In genomic region chr1:39538531-39539251, GRCh38 we compare ENCODE assay signal across 17 cellular contexts. TPM values are rescaled to one million over a fixed set of nuclear protein-coding genes. Genes with fewer than 3 reads are reported as not detected.
A peak's percentile ranks its signal among the peaks of the same experiment; 100 is the strongest.
DNase-seq lines count a peak whose midpoint lies in the region; ATAC-seq, FAIRE-seq and TF ChIP-seq lines count a peak whose summit lies in the region.
"Had no signal": no experiment of that assay in that cellular context is flagged by ENCODE, and none has a peak within 500 bp of the region (broad histone marks: within the 10 kb centered on the region; RNA-seq: fewer than 3 reads in every experiment).

No MANE protein-coding gene starts in this region.

- H3K4me1 ChIP-seq in mammary epithelial cell (ENCODE audit: insufficient read depth, low read length) (no peaks in the 10 kb centered on the region), Karpas-422 (ENCODE audit: low read length) (no peaks in the 10 kb centered on the region), spleen (peaks cover 0 to 12% (median 7%) of the 10 kb centered on the region in 6 donors)

- peak overlapping the region; percentile 45 for H2AFZ ChIP-seq in mammary epithelial cell (ENCODE audit: low read depth, low read length)
- peak overlapping the region; percentile 24; the same call in 1 of the 2 replicates for H2AFZ ChIP-seq in Karpas-422 (ENCODE audit: low read length)

- no peaks in the 10 kb centered on the region for H3K9me3 Mint-ChIP-seq in MCF 10A (ENCODE audit: unreplicated experiment)
- H3K9me3 Mint-ChIP-seq: activated T-helper 1 cell treated with anti-CD3 and anti-CD28 coated beads, Interleukin-12 subunit alpha, Interleukin-12 subunit beta, Interleukin-2, Interleukin-4 antibody, amounts not matched to agents 30 ng/mL and 10 ng/mL and 1 ng/mL, durations not matched to agents 14 hours and 24 hours and 36 hours; mesothelial cell of epicardium; nephron had no signal

- ATAC-seq in GM18909 (IDR thresholded peaks at IDR 0.05; ENCODE audit: poor library complexity, unreplicated experiment): no peak

- no peak for TF ChIP-seq POLR2A in spleen (IDR thresholded peaks at IDR 0.05)

- H4K20me1 ChIP-seq in mammary epithelial cell (ENCODE audit: insufficient read depth, low read length) (no peaks in the 10 kb centered on the region), Karpas-422 (ENCODE audit: insufficient read depth, low read depth, low read length) (no peaks in the 10 kb centered on the region)

- H3K9me3 ChIP-seq in mammary epithelial cell (replicated peaks; ENCODE audit: insufficient read depth, low read length) (no peaks in the 10 kb centered on the region), Karpas-422 (ENCODE audit: low read length) (no peaks in the 10 kb centered on the region), spleen (no peaks in the 10 kb centered on the region)
- H3K9me3 ChIP-seq: gastroesophageal sphincter, psoas muscle had no signal

- H3K4me3 Mint-ChIP-seq in MCF 10A (ENCODE audit: unreplicated experiment): no peak overlapping the region
- H3K4me3 Mint-ChIP-seq: activated T-helper 1 cell treated with anti-CD3 and anti-CD28 coated beads, Interleukin-12 subunit alpha, Interleukin-12 subunit beta, Interleukin-2, Interleukin-4 antibody, amounts not matched to agents 30 ng/mL and 10 ng/mL and 1 ng/mL, durations not matched to agents 14 hours and 24 hours and 36 hours; mesothelial cell of epicardium; nephron had no signal

- POLR2A ChIA-PET in MCF 10A (lab: Yijun Ruan, JAX): interaction anchor here (0.6 to 1.0 kb wide), 3 partner anchors 30 to 436 kb away, joined by 3 to 4 read pairs (median 3); no protein-coding TSS in a partner anchor

- in situ Hi-C loops in mammary epithelial cell (cut with MboI; ENCODE audit: low sequenced_read_pairs in 2 of 2): loop anchor here (5.0 to 25.0 kb wide), 3 partner anchors 96 to 451 kb away; no protein-coding TSS in a partner anchor

- peaks cover 49% of the 10 kb centered on the region for H3K36me3 Mint-ChIP-seq in MCF 10A (ENCODE audit: insufficient read depth, unreplicated experiment)

- H3K4me2 ChIP-seq in mammary epithelial cell (ENCODE audit: insufficient read depth, low read depth, low read length) (no peak overlapping the region), Karpas-422 (ENCODE audit: low read depth, low read length, poor library complexity, severe bottlenecking) (no peak overlapping the region)

- no peaks in the 10 kb centered on the region for H3K27me3 ChIP-seq in mammary epithelial cell (ENCODE audit: insufficient read depth, low read length)
- H3K27me3 ChIP-seq in Karpas-422 (ENCODE audit: low read length): no peaks in the 10 kb centered on the region
- no peaks in the 10 kb centered on the region for H3K27me3 ChIP-seq in bronchial epithelial cell (ENCODE audit: control insufficient read depth, insufficient read depth, low read length)
- H3K27me3 ChIP-seq in spleen (replicated peaks in 1 of 7): no peaks in the 10 kb centered on the region
- H3K27me3 ChIP-seq: gastroesophageal sphincter had no signal

- 93% methylated on average over 8 of the region's 9 CpGs for WGBS in mammary epithelial cell (ENCODE audit: low coverage, missing lambda C conversion rate)
- 83 to 90% (median 86%) methylated on average over 9 of the region's 9 CpGs for WGBS in spleen, 5 donors

- H3K27ac Mint-ChIP-seq in MCF 10A (ENCODE audit: low read depth, unreplicated experiment): no peak overlapping the region
- H3K27ac Mint-ChIP-seq: activated T-helper 1 cell treated with anti-CD3 and anti-CD28 coated beads, Interleukin-12 subunit alpha, Interleukin-12 subunit beta, Interleukin-2, Interleukin-4 antibody, amounts not matched to agents 30 ng/mL and 10 ng/mL and 1 ng/mL, durations not matched to agents 14 hours and 24 hours and 36 hours; mesothelial cell of epicardium had no signal

- H3K4me3 ChIP-seq in mammary epithelial cell (replicated peaks in 1 of 3; ENCODE audit: insufficient read depth in 1 of 3, low read depth in 2 of 3, low read length in 3 of 3): no peak overlapping the region
- no peak overlapping the region for H3K4me3 ChIP-seq in Karpas-422 (ENCODE audit: low read length)
- H3K4me3 ChIP-seq in bronchial epithelial cell (ENCODE audit: low read depth, low read length): no peak overlapping the region
- no peak overlapping the region for H3K4me3 ChIP-seq in spleen
- H3K4me3 ChIP-seq: gastroesophageal sphincter, psoas muscle, SK-N-MC had no signal

- H3K9ac ChIP-seq in mammary epithelial cell (ENCODE audit: insufficient read depth, low read length) (no peak overlapping the region), Karpas-422 (ENCODE audit: low read length) (no peak overlapping the region)

- no peak for TF ChIP-seq CTCF in mammary epithelial cell (conservative IDR thresholded peaks at IDR 0.05 in 1 of 2, IDR thresholded peaks at IDR 0.05 in 1 of 2; ENCODE audit: extremely low read depth in 1 of 2, insufficient read depth in 1 of 2, low read depth in 1 of 2, low read length in 2 of 2)
- TF ChIP-seq CTCF in MCF 10A (IDR thresholded peaks at IDR 0.05; ENCODE audit: unreplicated experiment): no peak
- TF ChIP-seq CTCF in bronchial epithelial cell (IDR thresholded peaks at IDR 0.05; ENCODE audit: insufficient read depth, low read length, severe bottlenecking): no peak
- no peak for TF ChIP-seq CTCF in spleen (IDR thresholded peaks at IDR 0.05 in 8 of 11, conservative IDR thresholded peaks at IDR 0.05 in 3 of 11)

- intact Hi-C loops in mammary epithelial cell (cut with micrococcal nuclease): loop anchor here (1.0 to 5.0 kb wide), 2 partner anchors 61 to 440 kb away; no protein-coding TSS in a partner anchor
- intact Hi-C loops in MCF 10A (cut with micrococcal nuclease): loop anchor here (1.0 to 10.0 kb wide), 4 partner anchors 264 to 440 kb away; no protein-coding TSS in a partner anchor
- intact Hi-C loops in spleen (cut with DNase I; ENCODE audit: low total_unique reads): loop anchor here (5.0 to 10.0 kb wide), 2 partner anchors 64 to 441 kb away; no protein-coding TSS in a partner anchor

- H3K4me1 Mint-ChIP-seq in MCF 10A (ENCODE audit: insufficient read depth, unreplicated experiment): peaks cover 15% of the 10 kb centered on the region
- H3K4me1 Mint-ChIP-seq: mesothelial cell of epicardium, nephron had no signal

- CTCF ChIA-PET in mammary epithelial cell (lab: Charles Lee; ENCODE audit: low non-redundant PET): interaction anchor here (0.5 to 0.8 kb wide), 5 partner anchors 47 to 441 kb away, joined by 3 to 10 read pairs (median 3); partner anchors contain the start of gene BMP8A
- CTCF ChIA-PET in MCF 10A (lab: Yijun Ruan, JAX): interaction anchor here (0.5 to 3.0 kb wide), 45 partner anchors 8 to 1520 kb away, joined by 3 to 15 read pairs (median 4); no protein-coding TSS in a partner anchor

- BruUV-seq in mammary epithelial cell (replicated peaks; lab: Mats Ljungman, UMichigan): no TSS peak
- no TSS peak for BruUV-seq in MCF 10A (replicated peaks; lab: Mats Ljungman, UMichigan)

- dilution Hi-C loops in mammary epithelial cell (cut with HindIII; ENCODE audit: low sequenced_read_pairs): loop anchor here (25.0 kb wide), 1 partner anchor 451 kb away; no protein-coding TSS in a partner anchor

- no peaks in the 10 kb centered on the region for H3K27me3 Mint-ChIP-seq in MCF 10A (ENCODE audit: insufficient read depth, unreplicated experiment)

- H3K9me2 ChIP-seq in Karpas-422 (replicated peaks; ENCODE audit: insufficient read depth, low read length): no peaks in the 10 kb centered on the region

- DNase-seq in mammary epithelial cell (no peak), MCF 10A (ENCODE audit: unreplicated experiment) (no peak), Karpas-422 (no peak), bronchial epithelial cell (ENCODE audit: low read depth) (no peak), spleen (peak; percentile 71), DMS53 treated with DMSO at 0.1 percent for 48 hours (lab: John Stamatoyannopoulos, UW; ENCODE audit: unreplicated experiment) (no peak), NCI-H2029 treated with DMSO at 0.1 percent for 48 hours (lab: John Stamatoyannopoulos, UW) (no peak)
- DNase-seq: stimulated activated CD4-positive, alpha-beta T cell treated with anti-CD3 and anti-CD28 coated beads, Interleukin-4, amount 100 ng/mL, for 1 hour had no signal

- H3K27ac ChIP-seq in mammary epithelial cell (ENCODE audit: insufficient read depth, low read depth, low read length) (no peak overlapping the region), Karpas-422 (ENCODE audit: low read length) (no peak overlapping the region), spleen (no peak overlapping the region)
- H3K27ac ChIP-seq: gastroesophageal sphincter, psoas muscle, SK-N-MC had no signal

- peak; percentile 94 for FAIRE-seq in bronchial epithelial cell (lab: Jason Lieb, UNC)
- FAIRE-seq: small intestine had no signal

- H3K36me3 ChIP-seq in mammary epithelial cell (ENCODE audit: insufficient read depth, low read length) (no peaks in the 10 kb centered on the region), Karpas-422 (ENCODE audit: insufficient read depth, low read length) (peaks cover 17% of the 10 kb centered on the region), bronchial epithelial cell (ENCODE audit: control insufficient read depth, insufficient read depth, low read length) (peaks cover 6% of the 10 kb centered on the region), spleen (peaks cover 0 to 69% (median 17%) of the 10 kb centered on the region in 6 donors)

- H3K79me2 ChIP-seq in mammary epithelial cell (ENCODE audit: insufficient read depth, low read length) (no peaks in the 10 kb centered on the region), Karpas-422 (ENCODE audit: low read length) (no peaks in the 10 kb centered on the region)

RNA-seq across cellular contexts. Expression of gene PABPC4, which starts 37.9 kb away (rescaled TPM):
- total RNA-seq in mammary epithelial cell: 100 to 1,000 TPM; 197 to 290 TPM
- polyA plus RNA-seq in mammary epithelial cell: 119 TPM
- polyA minus RNA-seq in mammary epithelial cell: 337 TPM
- total RNA-seq in MCF 10A (2022): 268 and 275 TPM in 2 replicates
- 128 and 180 TPM in 2 replicates for total RNA-seq in Karpas-422 (2014; rRNA removed; shearing (Covaris generic); ENCODE audit: low replicate concordance)
- 189 and 229 TPM in 2 replicates for total RNA-seq in bronchial epithelial cell
- 100 to 1,000 TPM; 145 to 241 (median 172) TPM for total RNA-seq in spleen
- polyA plus RNA-seq in spleen: 100 to 1,000 TPM; 111 to 117 (median 114) TPM

RNA-seq across cellular contexts. Expression of gene BMP8A, which starts 47.3 kb away (rescaled TPM):
- under 1 TPM in 1 of 2 donors, not detected in 1; 0.50 TPM for total RNA-seq in mammary epithelial cell
- not detected for polyA plus RNA-seq in mammary epithelial cell
- polyA minus RNA-seq in mammary epithelial cell: not detected
- total RNA-seq in MCF 10A (2022): not detected in 2 replicates
- not detected in 2 replicates for total RNA-seq in Karpas-422 (2014; rRNA removed; shearing (Covaris generic); ENCODE audit: low replicate concordance)
- not detected in 2 replicates for total RNA-seq in bronchial epithelial cell
- total RNA-seq in spleen: 1 to 10 TPM in 6 of 7 donors, under 1 TPM in 1; 0.79 to 2.8 (median 2.2) TPM
- polyA plus RNA-seq in spleen: under 1 TPM in 2 of 3 donors, not detected in 1; 0.06 to 0.08 TPM
- total RNA-seq: activated T-helper 1 cell treated with anti-CD3 and anti-CD28 coated beads, Interleukin-12 subunit alpha, Interleukin-12 subunit beta, Interleukin-2, Interleukin-4 antibody, amounts not matched to agents 30 ng/mL and 10 ng/mL and 1 ng/mL, durations not matched to agents 14 hours and 24 hours and 36 hours; mesothelial cell of epicardium; psoas muscle; RPMI7951 had no signal
